Comparison of ENCODE assay signal across 13 cellular contexts in the genomic region with DNA sequence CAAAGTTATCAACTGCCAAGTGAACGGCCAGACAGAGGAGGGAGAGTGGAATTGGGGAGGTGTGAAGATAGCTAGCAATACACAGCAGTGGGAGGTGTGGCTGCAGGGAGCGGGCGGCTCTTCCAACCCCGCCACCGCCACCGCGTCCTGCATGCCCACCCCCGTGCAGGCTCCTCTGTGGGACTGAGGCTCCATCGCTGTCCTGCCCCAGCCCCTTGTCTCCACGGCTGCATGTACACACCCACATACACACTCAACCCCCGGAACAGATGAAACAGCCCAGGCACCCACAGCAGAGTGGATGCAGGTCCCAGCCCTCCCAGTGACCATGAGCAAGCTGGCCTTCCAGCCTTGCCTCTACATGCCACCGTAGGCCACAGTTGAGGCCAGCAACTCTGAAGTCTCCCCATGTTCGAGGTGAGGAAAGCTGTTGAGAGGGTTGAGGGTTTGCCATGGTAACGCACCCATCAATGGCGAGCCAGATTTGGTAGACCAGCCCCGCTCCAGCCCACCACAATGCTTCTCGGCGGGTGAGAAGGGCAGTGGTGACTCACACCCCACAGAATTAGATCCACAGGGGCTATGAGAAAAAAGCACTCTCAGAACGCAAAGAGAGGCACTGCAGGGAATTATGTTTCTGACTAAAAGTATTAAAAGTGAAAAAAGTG. TPM values are rescaled to one million over a fixed set of nuclear protein-coding genes. Genes with fewer than 3 reads are reported as not detected.
DNase-seq lines count a peak whose midpoint lies in the region; ATAC-seq and TF ChIP-seq lines count a peak whose summit lies in the region.
"Had no signal": no experiment of that assay in that cellular context is flagged by ENCODE, and none has a peak within 500 bp of the region (broad histone marks: within the 10 kb centered on the region; RNA-seq: fewer than 3 reads in every experiment).

No MANE protein-coding gene starts in this region.

- ATAC-seq in GM21526 (IDR thresholded peaks at IDR 0.05; ENCODE audit: low FRiP score, unreplicated experiment) = no peak
- ATAC-seq in GM21786 (IDR thresholded peaks at IDR 0.05; ENCODE audit: unreplicated experiment) = no peak
- ATAC-seq: A549 had no signal

- H3K27me3 ChIP-seq in thyroid gland = no peaks in the 10 kb centered on the region
- H3K27me3 ChIP-seq: heart right ventricle had no signal

- H3K27ac ChIP-seq in mesodermal cell (ENCODE audit: low read depth, low read length, severe bottlenecking) (peak overlapping the region; percentile 53), thyroid gland (peak overlapping the region; percentile 66 to 87 (median 84))
- H3K27ac ChIP-seq: KMS-11 had no signal

- H3K4me3 ChIP-seq in mesodermal cell (ENCODE audit: extremely low read depth, insufficient read depth, low read length, poor library complexity, severe bottlenecking) = no peak overlapping the region
- H3K4me3 ChIP-seq in thyroid gland (replicated peaks in 1 of 3) = no peak overlapping the region
- H3K4me3 ChIP-seq: A549, heart right ventricle had no signal

- no peak for TF ChIP-seq POLR2A in thyroid gland (IDR thresholded peaks at IDR 0.05)

- H3K4me1 ChIP-seq in mesodermal cell (ENCODE audit: control insufficient read depth, insufficient read depth, low read length, poor library complexity, severe bottlenecking) (peaks cover 33% of the 10 kb centered on the region), thyroid gland (peaks cover 73 to 83% of the 10 kb centered on the region in 2 donors)

- WGBS in mesodermal cell (ENCODE audit: insufficient coverage in 2 of 2), 2 experiments = 84 to 91% methylated on average over 10 to 17 of the region's 19 CpGs
- WGBS in thyroid gland, 2 donors = 88 to 90% methylated on average over 17 to 19 of the region's 19 CpGs

- TF ChIP-seq CTCF in thyroid gland (IDR thresholded peaks at IDR 0.05) = no peak

- in situ Hi-C loops in KBM-7 (cut with MboI; ENCODE audit: low pct_unique_long_range_greater_than_20kb, low sequenced_read_pairs) = no loop called here

- H3K36me3 ChIP-seq in mesodermal cell (ENCODE audit: control insufficient read depth, insufficient read depth, low read length) (peaks cover 22% of the 10 kb centered on the region), thyroid gland (no peaks in the 10 kb centered on the region)

- intact Hi-C loops in thyroid gland (cut with DNase I) = no loop called here

- H3K9me3 ChIP-seq in mesodermal cell (ENCODE audit: control insufficient read depth, low read length) (no peaks in the 10 kb centered on the region), thyroid gland (no peaks in the 10 kb centered on the region)
- H3K9me3 ChIP-seq: A549, heart right ventricle had no signal

- DNase-seq in activated CD8-positive, alpha-beta memory T cell treated with anti-CD3 and anti-CD28 coated beads, Interleukin-2, amount 50 U/mL, for 4 hours = peak; percentile 29
- no peak for DNase-seq in activated CD8-positive, alpha-beta memory T cell treated with anti-CD3 and anti-CD28 coated beads, Interleukin-2, amount 50 U/mL, for 48 hours
- DNase-seq in astrocyte of the hippocampus (ENCODE audit: low read depth, low spot score) = peak; percentile 86
- DNase-seq in thyroid gland = no peak
- no peak for DNase-seq in KBM-7
- DNase-seq: activated CD4-positive, alpha-beta memory T cell treated with anti-CD3 and anti-CD28 coated beads for 36 hours; heart right ventricle; mammary epithelial cell had no signal

RNA-seq across cellular contexts. Expression of gene PITPNM2, which starts 39.3 kb away (rescaled TPM):
- 8.0 TPM for polyA plus RNA-seq in mesodermal cell (2013, experiment 1 of 2)
- polyA plus RNA-seq in mesodermal cell (2013, experiment 2 of 2) = 8.8 TPM
- 10 to 100 TPM in 2 of 4 donors, 1 to 10 TPM in 2; 4.1 to 22.4 (median 9.3) TPM for total RNA-seq in thyroid gland

Comparison
In these comparisons a context has a peak if more than half of its experiments do, and no peak if none do; other contexts are left out.
1. DNase-seq: peak in activated CD8-positive, alpha-beta memory T cell treated with anti-CD3 and anti-CD28 coated beads, Interleukin-2, amount 50 U/mL, for 4 hours (single experiment) and astrocyte of the hippocampus (single experiment); none in activated CD8-positive, alpha-beta memory T cell treated with anti-CD3 and anti-CD28 coated beads, Interleukin-2, amount 50 U/mL, for 48 hours (single experiment), thyroid gland (0 of 2) and KBM-7 (single experiment).